8 cellular contexts compared by ENCODE assay signal in genomic region chr12:7128681-7129593, GRCh38. TPM values are rescaled to one million over a fixed set of nuclear protein-coding genes. Genes with fewer than 3 reads are reported as not detected.
DNase-seq lines count a peak whose midpoint lies in the region; ATAC-seq and TF ChIP-seq lines count a peak whose summit lies in the region.

Gene RBP5 (minus strand): TSS chr12:7128889. CDS start chr12:7128775, 114 bp downstream.

- ATAC-seq in heart right ventricle = peak in 1 of 8 donors; percentile 18
- ATAC-seq in Right ventricle myocardium inferior = no peak
- ATAC-seq in HG03460 (IDR thresholded peaks at IDR 0.05; ENCODE audit: unreplicated experiment) = no peak
- ATAC-seq in omental fat pad (ENCODE audit: low FRiP score) = no peak

- 45 to 54% methylated on average over 11 of the region's 11 CpGs for WGBS in heart right ventricle, 2 donors
- 68 to 85% methylated on average over 2 to 6 of the region's 11 CpGs for WGBS in mesodermal cell (ENCODE audit: insufficient coverage in 2 of 2), 2 experiments

- H3K27me3 ChIP-seq in heart right ventricle = peaks cover 0 to 29% (median 0%) of the 10 kb centered on the region in 7 donors
- no peaks in the 10 kb centered on the region for H3K27me3 ChIP-seq in brain microvascular endothelial cell (replicated peaks)
- no peaks in the 10 kb centered on the region for H3K27me3 ChIP-seq in uterus

- peak within 1 kb of the TSS in 6 of 10 donors; percentile 28 to 80 (median 62) for H3K27ac ChIP-seq in heart right ventricle
- H3K27ac ChIP-seq in brain microvascular endothelial cell = no peak within 1 kb of the TSS
- no peak within 1 kb of the TSS for H3K27ac ChIP-seq in mesodermal cell (ENCODE audit: low read depth, low read length, severe bottlenecking)
- H3K27ac ChIP-seq in uterus = peak within 1 kb of the TSS; percentile 85

- H3K36me3 ChIP-seq in heart right ventricle (peaks cover 0 to 7% (median 0%) of the 10 kb centered on the region in 9 donors), brain microvascular endothelial cell (replicated peaks) (no peaks in the 10 kb centered on the region), mesodermal cell (ENCODE audit: control insufficient read depth, insufficient read depth, low read length) (no peaks in the 10 kb centered on the region), uterus (no peaks in the 10 kb centered on the region)

- H3K9me3 ChIP-seq in heart right ventricle (no peaks in the 10 kb centered on the region), mesodermal cell (ENCODE audit: control insufficient read depth, low read length) (no peaks in the 10 kb centered on the region), uterus (no peaks in the 10 kb centered on the region)

- H3K4me3 ChIP-seq in heart right ventricle = peak within 1 kb of the TSS; percentile 52 to 77 (median 66)
- H3K4me3 ChIP-seq in brain microvascular endothelial cell (ENCODE audit: low read depth, low read length) = peak within 1 kb of the TSS; percentile 73
- peak within 1 kb of the TSS; percentile 58 for H3K4me3 ChIP-seq in mesodermal cell (ENCODE audit: extremely low read depth, insufficient read depth, low read length, poor library complexity, severe bottlenecking)
- peak within 1 kb of the TSS; percentile 46 to 67 for H3K4me3 ChIP-seq in uterus

- H3K4me1 ChIP-seq in heart right ventricle (peaks cover 5 to 38% (median 27%) of the 10 kb centered on the region in 9 donors), mesodermal cell (ENCODE audit: control insufficient read depth, insufficient read depth, low read length, poor library complexity, severe bottlenecking) (no peaks in the 10 kb centered on the region), uterus (peaks cover 0 to 7% of the 10 kb centered on the region in 2 donors)

- intact Hi-C loops in heart right ventricle (cut with DNase I) (no loop called here), Right ventricle myocardium inferior (cut with DNase I) (no loop called here), uterus (cut with DNase I; ENCODE audit: low total_unique reads) (no loop called here)

- TF ChIP-seq POLR2A in uterus (IDR thresholded peaks at IDR 0.05) = no peak

- TF ChIP-seq CTCF in heart right ventricle (IDR thresholded peaks at IDR 0.05) = no peak
- no peak for TF ChIP-seq CTCF in brain microvascular endothelial cell (IDR thresholded peaks at IDR 0.05; ENCODE audit: low read depth, low read length, missing control alignments)
- no peak for TF ChIP-seq CTCF in uterus (IDR thresholded peaks at IDR 0.05)
- no peak for TF ChIP-seq CTCF in omental fat pad (IDR thresholded peaks at IDR 0.05)

- DNase-seq in heart right ventricle (no peak), Right ventricle myocardium inferior (ENCODE audit: missing footprints) (no peak), brain microvascular endothelial cell (no peak), uterus (peak; percentile 43 to 54), omental fat pad (ENCODE audit: low spot score) (no peak)
- no peak for DNase-seq in activated CD8-positive, alpha-beta memory T cell treated with anti-CD3 and anti-CD28 coated beads for 24 hours

- in situ Hi-C loops in brain microvascular endothelial cell (cut with HindIII; ENCODE audit: low pct_ligation_motif_present, low sequenced_read_pairs) = no loop called here

RNA-seq across cellular contexts. Expression of gene RBP5, which starts in this region (rescaled TPM):
- total RNA-seq in heart right ventricle (1 to 10 TPM in 1 of 10 donors, under 1 TPM in 3, not detected in 6; 0.34 to 3.2 (median 0.56) TPM), Right ventricle myocardium inferior (0.54 TPM), uterus (10 to 100 TPM in 1 of 4 donors, 1 to 10 TPM in 2, not detected in 1; 2.4 to 26.5 (median 8.2) TPM), omental fat pad (1 to 10 TPM; 1.0 to 3.0 (median 1.9) TPM)
- polyA plus RNA-seq in heart right ventricle = 1 to 10 TPM in 1 of 2 donors, under 1 TPM in 1; 0.66 to 1.8 TPM
- not detected for polyA plus RNA-seq in mesodermal cell (2013, experiment 1 of 2)
- polyA plus RNA-seq in mesodermal cell (2013, experiment 2 of 2) = not detected

Comparison
In these comparisons a context has a peak if more than half of its experiments do, and no peak if none do; other contexts are left out.
1. DNase-seq: peak in uterus (2 of 2); none in heart right ventricle (0 of 2), Right ventricle myocardium inferior (single experiment), brain microvascular endothelial cell (single experiment), omental fat pad (single experiment) and activated CD8-positive, alpha-beta memory T cell treated with anti-CD3 and anti-CD28 coated beads for 24 hours (single experiment).
2. H3K27ac ChIP-seq: peak in heart right ventricle (6 of 10) and uterus (2 of 2); none in brain microvascular endothelial cell (single experiment) and mesodermal cell (single experiment).
3. Peak in every context shown above with its lines, with median percentiles within 50 percentile points of each other: H3K4me3 ChIP-seq.